1 cellular context compared by ENCODE assay signal in genomic region chr3:184135149-184135910, GRCh38.
A peak's percentile ranks its signal among the peaks of the same experiment; 100 is the strongest.
TF ChIP-seq lines count a peak whose summit lies in the region.

TSS of gene EIF2B5 (plus strand) at chr3:184135358. CDS start at chr3:184135386, 28 bp downstream.

TF ChIP-seq in K562, 482 proteins besides CTCF, POLR2A, EP300 and RAD21 (continued from another document and continues in another):
- TF ChIP-seq E2F5 (CRISPR knock-in tag; IDR thresholded peaks at IDR 0.05) (peak; percentile 73; the same call in 1 of the 2 replicates), SPI1 (IDR thresholded peaks at IDR 0.05; ENCODE audit: borderline replicate concordance, low read depth, low read length) (peak; percentile 90), NELFE (IDR thresholded peaks at IDR 0.05; ENCODE audit: insufficient read depth, insufficient read length) (no peak), DIDO1 (tag; IDR thresholded peaks at IDR 0.05; ENCODE audit: low read depth) (peak; percentile 91), CHAMP1 (IDR thresholded peaks at IDR 0.05) (peak; percentile 35; the same call in 1 of the 2 replicates), PHB2 (IDR thresholded peaks at IDR 0.05; ENCODE audit: low read depth) (no peak), TCF15 (CRISPR knock-in tag; IDR thresholded peaks at IDR 0.05) (peak; percentile 28; the same call in 1 of the 2 replicates), MCM5 (IDR thresholded peaks at IDR 0.05; ENCODE audit: low read depth) (no peak), SMARCC2 (IDR thresholded peaks at IDR 0.05; ENCODE audit: low read depth) (no peak), RFX5 (IDR thresholded peaks at IDR 0.05; ENCODE audit: low read depth, low read length) (no peak), PTTG1 (tag; IDR thresholded peaks at IDR 0.05; ENCODE audit: low read depth) (no peak), VEZF1 (CRISPR knock-in tag; IDR thresholded peaks at IDR 0.05) (peak; percentile 65; the same call in 1 of the 2 replicates), TAF1 (IDR thresholded peaks at IDR 0.05; ENCODE audit: control insufficient read depth, extremely low read depth, insufficient read depth, low read length, severe bottlenecking) (peak; percentile 96), POLR2G (IDR thresholded peaks at IDR 0.05; ENCODE audit: low read depth, low read length) (peak; percentile 98), JUN (IDR thresholded peaks at IDR 0.05; ENCODE audit: borderline replicate concordance, low read depth, low read length) (peak; percentile 11; the same call in 1 of the 2 replicates), JUN (CRISPR knock-in tag; IDR thresholded peaks at IDR 0.05; ENCODE audit: borderline replicate concordance) (no peak), HDAC3 (IDR thresholded peaks at IDR 0.05; ENCODE audit: borderline replicate concordance, partially characterized antibody) (no peak), ZBTB1 (CRISPR knock-in tag; IDR thresholded peaks at IDR 0.05; ENCODE audit: borderline replicate concordance, low read depth) (no peak; the same call in 1 of the 2 replicates), U2AF1 (optimal IDR thresholded peaks at IDR 0.05; ENCODE audit: low read depth, low read length) (no peak), CBFB (CRISPR knock-in tag; IDR thresholded peaks at IDR 0.05) (no peak; the same call in 1 of the 2 replicates), CBX8 (IDR thresholded peaks at IDR 0.05; ENCODE audit: borderline replicate concordance, extremely low read depth, low read depth, low read length, poor library complexity, severe bottlenecking) (no peak), ZBTB40 (IDR thresholded peaks at IDR 0.05) (peak; percentile 78), ZBTB40 (CRISPR knock-in tag; IDR thresholded peaks at IDR 0.05) (no peak), SREBF1 (IDR thresholded peaks at IDR 0.05; ENCODE audit: borderline replicate concordance, low read depth, low read length) (peak; percentile 60; the same call in 1 of the 2 replicates), STAT5B (CRISPR knock-in tag; IDR thresholded peaks at IDR 0.05) (no peak), XRCC5 (IDR thresholded peaks at IDR 0.05; ENCODE audit: low read depth, low read length) (peak; percentile 42; the same call in 1 of the 2 replicates), SRF (CRISPR knock-in tag; IDR thresholded peaks at IDR 0.05) (peak in 1 of 2 experiments; percentile 30; a peak in 1 of 4 replicates), NKRF (IDR thresholded peaks at IDR 0.05; ENCODE audit: borderline replicate concordance) (peak; percentile 91; the same call in 1 of the 2 replicates), ZNF518B (CRISPR knock-in tag; IDR thresholded peaks at IDR 0.05) (no peak), ZNF668 (CRISPR knock-in tag; IDR thresholded peaks at IDR 0.05) (no peak), RFX1 (IDR thresholded peaks at IDR 0.05) (no peak), RBBP5 (IDR thresholded peaks at IDR 0.05; ENCODE audit: borderline replicate concordance, insufficient read depth, low read length, poor library complexity, severe bottlenecking) (peak; percentile 97), PCBP2 (IDR thresholded peaks at IDR 0.05; ENCODE audit: low read depth, low read length, poor library complexity, severe bottlenecking) (no peak), ZNF766 (CRISPR knock-in tag; conservative IDR thresholded peaks at IDR 0.05) (no peak), SFPQ (IDR thresholded peaks at IDR 0.05; ENCODE audit: low read depth, low read length) (no peak), ZNF778 (CRISPR knock-in tag; IDR thresholded peaks at IDR 0.05) (no peak)
